In genomic region chr1:216670118-216670870, GRCh38 we compare ENCODE assay signal across 15 cellular contexts. TPM values are rescaled to one million over a fixed set of nuclear protein-coding genes. Genes with fewer than 3 reads are reported as not detected.
DNase-seq lines count a peak whose midpoint lies in the region; ATAC-seq and TF ChIP-seq lines count a peak whose summit lies in the region.
"Had no signal": no experiment of that assay in that cellular context is flagged by ENCODE, and none has a peak within 500 bp of the region (broad histone marks: within the 10 kb centered on the region; RNA-seq: fewer than 3 reads in every experiment).

No MANE protein-coding gene starts in this region.

- H3K4me3 ChIP-seq in astrocyte of the spinal cord (ENCODE audit: low read depth, low read length) (no peak overlapping the region), mesendoderm (ENCODE audit: low read length) (no peak overlapping the region)
- H3K4me3 ChIP-seq: dorsolateral prefrontal cortex, GM12878, ovary had no signal

- H3K4me2 ChIP-seq in mesendoderm (ENCODE audit: low read length) = no peak overlapping the region

- in situ Hi-C loops in astrocyte of the spinal cord (cut with HindIII; ENCODE audit: low sequenced_read_pairs) = no loop called here

- H3K27ac ChIP-seq in mesendoderm (ENCODE audit: low read depth, low read length) = no peak overlapping the region
- H3K27ac ChIP-seq: dorsolateral prefrontal cortex, ovary had no signal

- WGBS in mesendoderm (ENCODE audit: extremely low coverage, insufficient coverage, low lambda C conversion rate) = no CpG with 5 or more reads among the region's 6 CpGs

- no peaks in the 10 kb centered on the region for H3K79me1 ChIP-seq in mesendoderm (ENCODE audit: low read length)

- no peak overlapping the region for H4K8ac ChIP-seq in mesendoderm (ENCODE audit: low read depth, low read length)

- no peak overlapping the region for H3K9ac ChIP-seq in mesendoderm (ENCODE audit: low read length)

- no peak overlapping the region for H3K4ac ChIP-seq in mesendoderm (ENCODE audit: low read depth, low read length)

- peak; percentile 8 for TF ChIP-seq CTCF in astrocyte of the spinal cord (IDR thresholded peaks at IDR 0.05; ENCODE audit: low read depth, low read length)

- H3K4me1 ChIP-seq in mesendoderm (ENCODE audit: control insufficient read depth, low read depth, low read length) = no peaks in the 10 kb centered on the region

- H4K5ac ChIP-seq in mesendoderm (ENCODE audit: low read length) = no peak overlapping the region

- H2BK120ac ChIP-seq in mesendoderm (ENCODE audit: low read depth, low read length) = no peak overlapping the region

- H3K23ac ChIP-seq in mesendoderm (ENCODE audit: low read length) = no peak overlapping the region

- no peak overlapping the region for H2BK15ac ChIP-seq in mesendoderm (replicated peaks; ENCODE audit: low read depth)

- ATAC-seq in GM18519 (IDR thresholded peaks at IDR 0.05; ENCODE audit: low FRiP score, unreplicated experiment) = no peak
- ATAC-seq: GM12878; stimulated activated effector memory CD8-positive, alpha-beta T cell treated with anti-CD3 and anti-CD28 coated beads, Interleukin-12 subunit alpha, Interleukin-12 subunit beta, amount 100 ng/mL, for 72 hours had no signal

- no peak overlapping the region for H2BK5ac ChIP-seq in mesendoderm (ENCODE audit: low read length)

- H3K18ac ChIP-seq in mesendoderm (ENCODE audit: low read length) = no peak overlapping the region

- no peaks in the 10 kb centered on the region for H3K36me3 ChIP-seq in mesendoderm (ENCODE audit: control insufficient read depth, insufficient read depth, low read length)
- H3K36me3 ChIP-seq: ovary had no signal

- no peaks in the 10 kb centered on the region for H3K79me2 ChIP-seq in mesendoderm (ENCODE audit: control insufficient read depth, insufficient read depth, low read length)

- no peaks in the 10 kb centered on the region for H3K27me3 ChIP-seq in mesendoderm (ENCODE audit: insufficient read depth, low read length, poor library complexity)
- H3K27me3 ChIP-seq: dorsolateral prefrontal cortex, ovary had no signal

- H2AK5ac ChIP-seq in mesendoderm (ENCODE audit: low read length) = no peak overlapping the region

- no peak overlapping the region for H3K56ac ChIP-seq in mesendoderm (ENCODE audit: low read length)

- peak; percentile 55 for DNase-seq in ELR (ENCODE audit: low read depth)
- peak; percentile 8 for DNase-seq in NCI-H226
- peak; percentile 7 for DNase-seq in astrocyte of the spinal cord (ENCODE audit: low read depth, low spot score)
- peak; percentile 65 for DNase-seq in mesendoderm
- DNase-seq in activated CD4-positive, alpha-beta T cell treated with anti-CD3 and anti-CD28 coated beads, Interleukin-2, amount 50 U/mL, for 1 hour = no peak
- no peak for DNase-seq in occipital lobe (lab: John Stamatoyannopoulos, UW)
- no peak for DNase-seq in NCI-H2029 (lab: John Stamatoyannopoulos, UW)
- DNase-seq: dorsolateral prefrontal cortex, head of caudate nucleus, ovary had no signal

RNA-seq across cellular contexts. Expression of gene ESRRG, which starts 52.9 kb away (rescaled TPM):
- polyA plus RNA-seq in mesendoderm (2013, experiment 1 of 2) = 0.65 TPM
- 0.84 TPM for polyA plus RNA-seq in mesendoderm (2013, experiment 2 of 2)
- 6.9 TPM for total RNA-seq in occipital lobe
- total RNA-seq: GM12878; lung microvascular endothelial cell; T-helper 1 cell treated with Interleukin-12 subunit alpha and Interleukin-12 subunit beta and Interleukin-4 antibody, amounts not matched to agents 30 ng/mL and 1 ng/mL, for 36 hours had no signal

Comparison
In these comparisons a context has a peak if more than half of its experiments do, and no peak if none do; other contexts are left out.
1. DNase-seq: peak in ELR (single experiment), NCI-H226 (single experiment), astrocyte of the spinal cord (single experiment) and mesendoderm (single experiment); none in activated CD4-positive, alpha-beta T cell treated with anti-CD3 and anti-CD28 coated beads, Interleukin-2, amount 50 U/mL, for 1 hour (single experiment), occipital lobe (single experiment) and NCI-H2029 (single experiment).